8 cellular contexts compared by ENCODE assay signal in the genomic region with DNA sequence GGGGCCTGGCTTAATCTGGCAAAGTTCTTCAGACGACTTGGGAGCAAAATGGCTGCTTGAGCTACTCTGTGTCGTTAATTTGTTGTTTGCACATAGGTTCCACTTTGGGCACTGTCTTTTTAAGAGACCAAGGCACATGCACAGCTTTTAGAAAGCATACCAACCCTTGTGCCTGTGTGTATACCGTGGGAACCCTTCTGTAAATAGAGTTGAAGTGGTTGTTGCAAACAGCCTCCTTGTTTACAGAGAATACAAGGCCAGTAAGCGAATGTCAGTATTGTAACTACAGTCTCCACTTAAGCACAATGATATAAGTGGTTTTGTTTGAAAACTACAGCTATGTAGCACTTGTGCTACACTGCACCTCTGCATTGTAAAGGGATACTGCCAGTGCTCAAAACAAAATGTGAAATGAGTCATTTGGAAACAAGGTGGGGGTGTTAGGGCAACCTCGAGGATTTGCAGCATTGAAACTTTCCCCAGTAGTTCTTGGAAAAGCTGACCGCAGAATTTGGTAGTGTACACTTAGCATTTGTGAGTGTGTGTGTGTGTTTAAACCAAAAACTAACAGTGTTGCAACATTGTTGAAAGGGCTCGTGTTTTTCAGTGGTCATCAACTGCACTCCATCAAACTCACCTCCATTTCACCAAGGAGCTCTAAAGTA.
DNase-seq lines count a peak whose midpoint lies in the region; ATAC-seq and TF ChIP-seq lines count a peak whose summit lies in the region.

No MANE protein-coding gene starts in this region.

- H3K27me3 Mint-ChIP-seq in activated T-helper 1 cell treated with anti-CD3 and anti-CD28 coated beads, Interleukin-12 subunit alpha, Interleukin-12 subunit beta, Interleukin-2, Interleukin-4 antibody, amounts not matched to agents 30 ng/mL and 10 ng/mL and 1 ng/mL, durations not matched to agents 14 hours and 24 hours and 36 hours (ENCODE audit: insufficient read depth): no peaks in the 10 kb centered on the region

- peak overlapping the region; percentile 58 for H3K4me3 Mint-ChIP-seq in activated T-helper 1 cell treated with anti-CD3 and anti-CD28 coated beads, Interleukin-12 subunit alpha, Interleukin-12 subunit beta, Interleukin-2, Interleukin-4 antibody, amounts not matched to agents 30 ng/mL and 10 ng/mL and 1 ng/mL, durations not matched to agents 14 hours and 24 hours and 36 hours

- H3K36me3 ChIP-seq in HAP-1 (replicated peaks): peaks cover 30% of the 10 kb centered on the region
- peaks cover 63% of the 10 kb centered on the region for H3K36me3 ChIP-seq in left ventricle myocardium inferior

- H3K27ac ChIP-seq in right cardiac atrium (ENCODE audit: low read length) (no peak overlapping the region), left ventricle myocardium inferior (replicated peaks) (no peak overlapping the region)

- H3K4me1 ChIP-seq in right cardiac atrium (ENCODE audit: control insufficient read depth, insufficient read depth, low read length) (peaks cover 4% of the 10 kb centered on the region), HAP-1 (no peaks in the 10 kb centered on the region), left ventricle myocardium inferior (peaks cover 7% of the 10 kb centered on the region)

- DNase-seq in activated T-helper 1 cell treated with anti-CD3 and anti-CD28 coated beads, Interleukin-12 subunit alpha, Interleukin-12 subunit beta, Interleukin-2, Interleukin-4 antibody, amounts not matched to agents 30 ng/mL and 10 ng/mL and 1 ng/mL, durations not matched to agents 14 hours and 24 hours and 36 hours (ENCODE audit: low spot score): peak; percentile 75
- peak; percentile 17 for DNase-seq in stimulated activated CD4-positive, alpha-beta T cell treated with anti-CD3 and anti-CD28 coated beads, Interleukin-2, amount 100 ng/mL, for 4 hours (ENCODE audit: low read depth)
- DNase-seq in right cardiac atrium: no peak
- DNase-seq in A172 (ENCODE audit: low spot score): no peak
- no peak for DNase-seq in HAP-1 (ENCODE audit: low spot score in 2 of 2)
- DNase-seq in left ventricle myocardium inferior: no peak

- ATAC-seq in GM19025 (IDR thresholded peaks at IDR 0.05; ENCODE audit: low read depth, unreplicated experiment) (peak; percentile 46), HG03354 (IDR thresholded peaks at IDR 0.05; ENCODE audit: poor library complexity, severe bottlenecking, unreplicated experiment) (peak; percentile 41), right cardiac atrium (no peak)

- H3K27ac Mint-ChIP-seq in activated T-helper 1 cell treated with anti-CD3 and anti-CD28 coated beads, Interleukin-12 subunit alpha, Interleukin-12 subunit beta, Interleukin-2, Interleukin-4 antibody, amounts not matched to agents 30 ng/mL and 10 ng/mL and 1 ng/mL, durations not matched to agents 14 hours and 24 hours and 36 hours: peak overlapping the region; percentile 80

- 74% methylated on average over 7 of the region's 7 CpGs for WGBS in right cardiac atrium

- H3K9me3 Mint-ChIP-seq in activated T-helper 1 cell treated with anti-CD3 and anti-CD28 coated beads, Interleukin-12 subunit alpha, Interleukin-12 subunit beta, Interleukin-2, Interleukin-4 antibody, amounts not matched to agents 30 ng/mL and 10 ng/mL and 1 ng/mL, durations not matched to agents 14 hours and 24 hours and 36 hours: peaks cover 7% of the 10 kb centered on the region

- no peaks in the 10 kb centered on the region for H3K9me3 ChIP-seq in right cardiac atrium (ENCODE audit: control insufficient read depth, low read length)
- no peaks in the 10 kb centered on the region for H3K9me3 ChIP-seq in HAP-1
- H3K9me3 ChIP-seq in left ventricle myocardium inferior (replicated peaks): no peaks in the 10 kb centered on the region

- peaks cover 69% of the 10 kb centered on the region for H3K36me3 Mint-ChIP-seq in activated T-helper 1 cell treated with anti-CD3 and anti-CD28 coated beads, Interleukin-12 subunit alpha, Interleukin-12 subunit beta, Interleukin-2, Interleukin-4 antibody, amounts not matched to agents 30 ng/mL and 10 ng/mL and 1 ng/mL, durations not matched to agents 14 hours and 24 hours and 36 hours (ENCODE audit: low read depth)

- no peak for TF ChIP-seq CTCF in left ventricle myocardium inferior (IDR thresholded peaks at IDR 0.05; ENCODE audit: borderline replicate concordance)

- in situ Hi-C loops in HAP-1 (cut with MboI; ENCODE audit: low sequenced_read_pairs): no loop called here

- H3K4me3 ChIP-seq in right cardiac atrium (ENCODE audit: low read length) (no peak overlapping the region), HAP-1 (no peak overlapping the region), left ventricle myocardium inferior (no peak overlapping the region)

- intact Hi-C loops in activated T-helper 1 cell treated with anti-CD3 and anti-CD28 coated beads, Interleukin-12 subunit alpha, Interleukin-12 subunit beta, Interleukin-2, Interleukin-4 antibody, amounts not matched to agents 30 ng/mL and 10 ng/mL and 1 ng/mL, durations not matched to agents 14 hours and 24 hours and 36 hours (cut with micrococcal nuclease): loop anchor here (1.0 to 10.0 kb wide), 13 partner anchors 21 to 335 kb away; partner anchors contain the start of genes CEP83 and PLXNC1
- intact Hi-C loops in right cardiac atrium (cut with DNase I) (no loop called here), left ventricle myocardium inferior (cut with micrococcal nuclease) (no loop called here)

- peaks cover 77% of the 10 kb centered on the region for H3K4me1 Mint-ChIP-seq in activated T-helper 1 cell treated with anti-CD3 and anti-CD28 coated beads, Interleukin-12 subunit alpha, Interleukin-12 subunit beta, Interleukin-2, Interleukin-4 antibody, amounts not matched to agents 30 ng/mL and 10 ng/mL and 1 ng/mL, durations not matched to agents 14 hours and 24 hours and 36 hours (ENCODE audit: low read depth)

- H3K27me3 ChIP-seq in right cardiac atrium (ENCODE audit: control insufficient read depth, insufficient read depth): no peaks in the 10 kb centered on the region
- no peaks in the 10 kb centered on the region for H3K27me3 ChIP-seq in HAP-1 (ENCODE audit: low read depth)
- no peaks in the 10 kb centered on the region for H3K27me3 ChIP-seq in left ventricle myocardium inferior (ENCODE audit: low read depth)

Comparison
In these comparisons a context has a peak if more than half of its experiments do, and no peak if none do; other contexts are left out.
1. ATAC-seq: peak in GM19025 (single experiment) and HG03354 (single experiment); none in right cardiac atrium (0 of 2).
2. DNase-seq: peak in activated T-helper 1 cell treated with anti-CD3 and anti-CD28 coated beads, Interleukin-12 subunit alpha, Interleukin-12 subunit beta, Interleukin-2, Interleukin-4 antibody, amounts not matched to agents 30 ng/mL and 10 ng/mL and 1 ng/mL, durations not matched to agents 14 hours and 24 hours and 36 hours (single experiment) and stimulated activated CD4-positive, alpha-beta T cell treated with anti-CD3 and anti-CD28 coated beads, Interleukin-2, amount 100 ng/mL, for 4 hours (single experiment); none in right cardiac atrium (0 of 3), A172 (single experiment), HAP-1 (0 of 2) and left ventricle myocardium inferior (single experiment).